ENCODE assay signal across 20 cellular contexts in genomic region chr18:23551978-23552377, GRCh38.
"Had no signal": no experiment of that assay in that cellular context is flagged by ENCODE, and none has a peak within 500 bp of the region (broad histone marks: within the 10 kb centered on the region; RNA-seq: fewer than 3 reads in every experiment).

No MANE protein-coding gene starts in this region.

- H3K27me3 Mint-ChIP-seq: activated CD4-positive, alpha-beta memory T cell treated with anti-CD3 and anti-CD28 coated beads for 36 hours; activated CD4-positive, alpha-beta T cell treated with anti-CD3 and anti-CD28 coated beads for 36 hours; activated CD8-positive, alpha-beta memory T cell treated with anti-CD3 and anti-CD28 coated beads, Interleukin-2, amount 10 ng/mL, durations not matched to agents 7 days and 5 days; activated naive CD4-positive, alpha-beta T cell treated with anti-CD3 and anti-CD28 coated beads, Interleukin-2, amount 50 U/mL, for 24 hours; dendritic cell treated with granulocyte-macrophage colony-stimulating factor and Interleukin-4, amounts not matched to agents 40 ng/mL and 50 ng/mL, for 4 days; naive thymus-derived CD4-positive, alpha-beta T cell; progenitor cell of endocrine pancreas; stimulated activated naive CD8-positive, alpha-beta T cell treated with anti-CD3 and anti-CD28 coated beads, Interleukin-15, amount 100 ng/mL, for 72 hours had no signal

- DNase-seq: activated CD4-positive, alpha-beta memory T cell treated with anti-CD3 and anti-CD28 coated beads for 36 hours; activated CD4-positive, alpha-beta T cell treated with anti-CD3 and anti-CD28 coated beads for 36 hours; activated CD8-positive, alpha-beta memory T cell treated with anti-CD3 and anti-CD28 coated beads, Interleukin-2, amount 10 ng/mL, durations not matched to agents 7 days and 5 days; activated T-cell treated with anti-CD3 and anti-CD28 coated beads, Interleukin-2, amount 50 U/mL, for 1 hour; effector memory CD4-positive, alpha-beta T cell; heart right ventricle; left cardiac atrium; mucosa of descending colon; naive thymus-derived CD4-positive, alpha-beta T cell; right cardiac atrium; stimulated activated CD4-positive, alpha-beta T cell treated with anti-CD3 and anti-CD28 coated beads, Interleukin-4, amount 100 ng/mL, for 4 hours; stimulated activated naive CD8-positive, alpha-beta T cell treated with anti-CD3 and anti-CD28 coated beads, Interleukin-15, amount 100 ng/mL, for 72 hours; T1000; testis; WERI-Rb-1 had no signal

- H3K9me3 Mint-ChIP-seq: activated CD4-positive, alpha-beta memory T cell treated with anti-CD3 and anti-CD28 coated beads for 36 hours; activated naive CD4-positive, alpha-beta T cell treated with anti-CD3 and anti-CD28 coated beads, Interleukin-2, amount 50 U/mL, for 24 hours; dendritic cell treated with granulocyte-macrophage colony-stimulating factor and Interleukin-4, amounts not matched to agents 40 ng/mL and 50 ng/mL, for 4 days; naive thymus-derived CD4-positive, alpha-beta T cell; stimulated activated naive CD8-positive, alpha-beta T cell treated with anti-CD3 and anti-CD28 coated beads, Interleukin-15, amount 100 ng/mL, for 72 hours had no signal

- H3K27ac ChIP-seq: gastroesophageal sphincter, heart right ventricle, testis, WERI-Rb-1 had no signal

- H3K4me1 Mint-ChIP-seq: activated CD4-positive, alpha-beta T cell treated with anti-CD3 and anti-CD28 coated beads for 36 hours; activated CD8-positive, alpha-beta memory T cell treated with anti-CD3 and anti-CD28 coated beads, Interleukin-2, amount 10 ng/mL, durations not matched to agents 7 days and 5 days; activated naive CD4-positive, alpha-beta T cell treated with anti-CD3 and anti-CD28 coated beads, Interleukin-2, amount 50 U/mL, for 24 hours; stimulated activated naive CD8-positive, alpha-beta T cell treated with anti-CD3 and anti-CD28 coated beads, Interleukin-15, amount 100 ng/mL, for 72 hours had no signal

- H3K4me3 ChIP-seq: gastroesophageal sphincter, heart right ventricle, mucosa of descending colon, smooth muscle cell, testis had no signal

- H3K27ac Mint-ChIP-seq: activated CD4-positive, alpha-beta memory T cell treated with anti-CD3 and anti-CD28 coated beads for 36 hours; activated CD4-positive, alpha-beta T cell treated with anti-CD3 and anti-CD28 coated beads for 36 hours; activated CD8-positive, alpha-beta memory T cell treated with anti-CD3 and anti-CD28 coated beads, Interleukin-2, amount 10 ng/mL, durations not matched to agents 7 days and 5 days; activated naive CD4-positive, alpha-beta T cell treated with anti-CD3 and anti-CD28 coated beads, Interleukin-2, amount 50 U/mL, for 24 hours; dendritic cell treated with granulocyte-macrophage colony-stimulating factor and Interleukin-4, amounts not matched to agents 40 ng/mL and 50 ng/mL, for 4 days; progenitor cell of endocrine pancreas had no signal

- H3K4me3 Mint-ChIP-seq: activated CD4-positive, alpha-beta memory T cell treated with anti-CD3 and anti-CD28 coated beads for 36 hours; activated CD4-positive, alpha-beta T cell treated with anti-CD3 and anti-CD28 coated beads for 36 hours; activated CD8-positive, alpha-beta memory T cell treated with anti-CD3 and anti-CD28 coated beads, Interleukin-2, amount 10 ng/mL, durations not matched to agents 7 days and 5 days; activated naive CD4-positive, alpha-beta T cell treated with anti-CD3 and anti-CD28 coated beads, Interleukin-2, amount 50 U/mL, for 24 hours; dendritic cell treated with granulocyte-macrophage colony-stimulating factor and Interleukin-4, amounts not matched to agents 40 ng/mL and 50 ng/mL, for 4 days; naive thymus-derived CD4-positive, alpha-beta T cell; stimulated activated naive CD8-positive, alpha-beta T cell treated with anti-CD3 and anti-CD28 coated beads, Interleukin-15, amount 100 ng/mL, for 72 hours had no signal

- ATAC-seq: activated CD4-positive, alpha-beta T cell treated with anti-CD3 and anti-CD28 coated beads for 36 hours; activated CD8-positive, alpha-beta memory T cell treated with anti-CD3 and anti-CD28 coated beads, Interleukin-2, amount 10 ng/mL, durations not matched to agents 7 days and 5 days; gastroesophageal sphincter; heart right ventricle; left cardiac atrium; mucosa of descending colon; naive thymus-derived CD4-positive, alpha-beta T cell; right cardiac atrium; stimulated activated naive CD8-positive, alpha-beta T cell treated with anti-CD3 and anti-CD28 coated beads, Interleukin-15, amount 100 ng/mL, for 72 hours had no signal
